ENCODE assay signal across 1 cellular context in genomic region chr1:23521588-23521987, GRCh38.
TF ChIP-seq lines count a peak whose summit lies in the region.

No MANE protein-coding gene starts in this region.

TF ChIP-seq in HepG2, 621 proteins besides CTCF, POLR2A, EP300 and RAD21:
- TF ChIP-seq ZNF367 (CRISPR knock-in tag; IDR thresholded peaks at IDR 0.05; ENCODE audit: borderline replicate concordance), result no peak
- peak; percentile 45; the same call in 1 of the 2 replicates for TF ChIP-seq CREB1 (IDR thresholded peaks at IDR 0.05)
- TF ChIP-seq CREB1 (CRISPR knock-in tag; IDR thresholded peaks at IDR 0.05), result no peak
- peak; percentile 17; the same call in 1 of the 2 replicates for TF ChIP-seq NFYB (CRISPR knock-in tag; IDR thresholded peaks at IDR 0.05)
- TF ChIP-seq ZNF577 (CRISPR knock-in tag; IDR thresholded peaks at IDR 0.05; ENCODE audit: borderline replicate concordance, low read depth), result no peak
- no peak for TF ChIP-seq SRSF9 (IDR thresholded peaks at IDR 0.05; ENCODE audit: borderline replicate concordance, insufficient read depth, low read depth, low read length, poor library complexity, severe bottlenecking)
